Comparison of ENCODE assay signal across 1 cellular context in genomic region chr3:140391041-140391440, GRCh38.
TF ChIP-seq lines count a peak whose summit lies in the region.

No MANE protein-coding gene starts in this region.

TF ChIP-seq in GM23338, 12 proteins besides CTCF, POLR2A, EP300 and RAD21 (continued from another document):
- TF ChIP-seq, protein P1, sequence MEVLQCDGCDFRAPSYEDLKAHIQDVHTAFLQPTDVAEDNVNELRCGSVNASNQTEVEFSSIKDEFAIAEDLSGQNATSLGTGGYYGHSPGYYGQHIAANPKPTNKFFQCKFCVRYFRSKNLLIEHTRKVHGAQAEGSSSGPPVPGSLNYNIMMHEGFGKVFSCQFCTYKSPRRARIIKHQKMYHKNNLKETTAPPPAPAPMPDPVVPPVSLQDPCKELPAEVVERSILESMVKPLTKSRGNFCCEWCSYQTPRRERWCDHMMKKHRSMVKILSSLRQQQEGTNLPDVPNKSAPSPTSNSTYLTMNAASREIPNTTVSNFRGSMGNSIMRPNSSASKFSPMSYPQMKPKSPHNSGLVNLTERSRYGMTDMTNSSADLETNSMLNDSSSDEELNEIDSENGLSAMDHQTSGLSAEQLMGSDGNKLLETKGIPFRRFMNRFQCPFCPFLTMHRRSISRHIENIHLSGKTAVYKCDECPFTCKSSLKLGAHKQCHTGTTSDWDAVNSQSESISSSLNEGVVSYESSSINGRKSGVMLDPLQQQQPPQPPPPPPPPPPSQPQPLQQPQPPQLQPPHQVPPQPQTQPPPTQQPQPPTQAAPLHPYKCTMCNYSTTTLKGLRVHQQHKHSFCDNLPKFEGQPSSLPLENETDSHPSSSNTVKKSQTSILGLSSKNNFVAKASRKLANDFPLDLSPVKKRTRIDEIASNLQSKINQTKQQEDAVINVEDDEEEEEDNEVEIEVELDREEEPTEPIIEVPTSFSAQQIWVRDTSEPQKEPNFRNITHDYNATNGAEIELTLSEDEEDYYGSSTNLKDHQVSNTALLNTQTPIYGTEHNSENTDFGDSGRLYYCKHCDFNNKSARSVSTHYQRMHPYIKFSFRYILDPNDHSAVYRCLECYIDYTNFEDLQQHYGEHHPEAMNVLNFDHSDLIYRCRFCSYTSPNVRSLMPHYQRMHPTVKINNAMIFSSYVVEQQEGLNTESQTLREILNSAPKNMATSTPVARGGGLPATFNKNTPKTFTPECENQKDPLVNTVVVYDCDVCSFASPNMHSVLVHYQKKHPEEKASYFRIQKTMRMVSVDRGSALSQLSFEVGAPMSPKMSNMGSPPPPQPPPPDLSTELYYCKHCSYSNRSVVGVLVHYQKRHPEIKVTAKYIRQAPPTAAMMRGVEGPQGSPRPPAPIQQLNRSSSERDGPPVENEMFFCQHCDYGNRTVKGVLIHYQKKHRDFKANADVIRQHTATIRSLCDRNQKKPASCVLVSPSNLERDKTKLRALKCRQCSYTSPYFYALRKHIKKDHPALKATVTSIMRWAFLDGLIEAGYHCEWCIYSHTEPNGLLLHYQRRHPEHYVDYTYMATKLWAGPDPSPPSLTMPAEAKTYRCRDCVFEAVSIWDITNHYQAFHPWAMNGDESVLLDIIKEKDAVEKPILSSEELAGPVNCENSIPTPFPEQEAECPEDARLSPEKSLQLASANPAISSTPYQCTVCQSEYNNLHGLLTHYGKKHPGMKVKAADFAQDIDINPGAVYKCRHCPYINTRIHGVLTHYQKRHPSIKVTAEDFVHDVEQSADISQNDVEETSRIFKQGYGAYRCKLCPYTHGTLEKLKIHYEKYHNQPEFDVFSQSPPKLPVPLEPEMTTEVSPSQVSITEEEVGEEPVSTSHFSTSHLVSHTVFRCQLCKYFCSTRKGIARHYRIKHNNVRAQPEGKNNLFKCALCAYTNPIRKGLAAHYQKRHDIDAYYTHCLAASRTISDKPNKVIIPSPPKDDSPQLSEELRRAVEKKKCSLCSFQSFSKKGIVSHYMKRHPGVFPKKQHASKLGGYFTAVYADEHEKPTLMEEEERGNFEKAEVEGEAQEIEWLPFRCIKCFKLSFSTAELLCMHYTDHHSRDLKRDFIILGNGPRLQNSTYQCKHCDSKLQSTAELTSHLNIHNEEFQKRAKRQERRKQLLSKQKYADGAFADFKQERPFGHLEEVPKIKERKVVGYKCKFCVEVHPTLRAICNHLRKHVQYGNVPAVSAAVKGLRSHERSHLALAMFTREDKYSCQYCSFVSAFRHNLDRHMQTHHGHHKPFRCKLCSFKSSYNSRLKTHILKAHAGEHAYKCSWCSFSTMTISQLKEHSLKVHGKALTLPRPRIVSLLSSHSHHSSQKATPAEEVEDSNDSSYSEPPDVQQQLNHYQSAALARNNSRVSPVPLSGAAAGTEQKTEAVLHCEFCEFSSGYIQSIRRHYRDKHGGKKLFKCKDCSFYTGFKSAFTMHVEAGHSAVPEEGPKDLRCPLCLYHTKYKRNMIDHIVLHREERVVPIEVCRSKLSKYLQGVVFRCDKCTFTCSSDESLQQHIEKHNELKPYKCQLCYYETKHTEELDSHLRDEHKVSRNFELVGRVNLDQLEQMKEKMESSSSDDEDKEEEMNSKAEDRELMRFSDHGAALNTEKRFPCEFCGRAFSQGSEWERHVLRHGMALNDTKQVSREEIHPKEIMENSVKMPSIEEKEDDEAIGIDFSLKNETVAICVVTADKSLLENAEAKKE (CRISPR knock-in tag; IDR thresholded peaks at IDR 0.05): no peak
- TF ChIP-seq NANOG (IDR thresholded peaks at IDR 0.05; ENCODE audit: borderline replicate concordance) (no peak), POLR2AphosphoS5 (IDR thresholded peaks at IDR 0.05; ENCODE audit: low read depth) (no peak), EZH2phosphoT487 (IDR thresholded peaks at IDR 0.05; ENCODE audit: unreplicated experiment) (no peak), REST (IDR thresholded peaks at IDR 0.05; ENCODE audit: unreplicated experiment) (no peak), STAT1 (IDR thresholded peaks at IDR 0.05; ENCODE audit: unreplicated experiment) (no peak)
